1 cellular context compared by ENCODE assay signal in genomic region chr13:60220072-60220471, GRCh38.
TF ChIP-seq lines count a peak whose summit lies in the region.

No MANE protein-coding gene starts in this region.

TF ChIP-seq in K562, 482 proteins besides CTCF, POLR2A, EP300 and RAD21 (continued from another document and continues in another):
- no peak for TF ChIP-seq ZNF12 (CRISPR knock-in tag; IDR thresholded peaks at IDR 0.05)
- no peak for TF ChIP-seq ZC3H8 (IDR thresholded peaks at IDR 0.05)
- TF ChIP-seq ZNF239 (CRISPR knock-in tag; IDR thresholded peaks at IDR 0.05) = no peak
- no peak for TF ChIP-seq TARDBP (IDR thresholded peaks at IDR 0.05)
- no peak for TF ChIP-seq HOXB6 (CRISPR knock-in tag; IDR thresholded peaks at IDR 0.05; ENCODE audit: borderline replicate concordance)
- TF ChIP-seq GATA2 (CRISPR knock-in tag; IDR thresholded peaks at IDR 0.05) = peak; percentile 24; the same call in 1 of the 2 replicates
- no peak for TF ChIP-seq NCOA2 (IDR thresholded peaks at IDR 0.05; ENCODE audit: partially characterized antibody in 2 of 2)
- no peak for TF ChIP-seq SMAD1 (IDR thresholded peaks at IDR 0.05; ENCODE audit: low read depth, low read length, partially characterized antibody)
- no peak for TF ChIP-seq RHOXF2B (CRISPR knock-in tag; conservative IDR thresholded peaks at IDR 0.05)
- no peak for TF ChIP-seq ETV5 (CRISPR knock-in tag; IDR thresholded peaks at IDR 0.05; ENCODE audit: low read depth)
- TF ChIP-seq ZBTB12 (CRISPR knock-in tag; IDR thresholded peaks at IDR 0.05) = no peak
- no peak for TF ChIP-seq DLX4 (CRISPR knock-in tag; IDR thresholded peaks at IDR 0.05)
- TF ChIP-seq GABPB2 (CRISPR knock-in tag; conservative IDR thresholded peaks at IDR 0.05) = no peak
- no peak for TF ChIP-seq TGIF2 (CRISPR knock-in tag; IDR thresholded peaks at IDR 0.05)
- TF ChIP-seq ZNF449 (CRISPR knock-in tag; IDR thresholded peaks at IDR 0.05) = no peak
- TF ChIP-seq ZNF124 (CRISPR knock-in tag; IDR thresholded peaks at IDR 0.05) = no peak
- TF ChIP-seq CBFA2T3 (IDR thresholded peaks at IDR 0.05) = peak; percentile 88
- no peak for TF ChIP-seq KLF1 (tag; IDR thresholded peaks at IDR 0.05)
- no peak for TF ChIP-seq TAF9B (IDR thresholded peaks at IDR 0.05; ENCODE audit: partially characterized antibody)
- TF ChIP-seq TFAP4 (CRISPR knock-in tag; IDR thresholded peaks at IDR 0.05; ENCODE audit: borderline replicate concordance) = no peak
- TF ChIP-seq TCFL5 (CRISPR knock-in tag; conservative IDR thresholded peaks at IDR 0.05) = no peak
- peak; percentile 95 for TF ChIP-seq ARID1B (IDR thresholded peaks at IDR 0.05)
- no peak for TF ChIP-seq ZNF316 (IDR thresholded peaks at IDR 0.05)
- no peak for TF ChIP-seq SP1 (CRISPR knock-in tag; IDR thresholded peaks at IDR 0.05)
- no peak for TF ChIP-seq LARP7 (IDR thresholded peaks at IDR 0.05)
- TF ChIP-seq MCM7 (IDR thresholded peaks at IDR 0.05) = no peak
- no peak for TF ChIP-seq ZNF41 (CRISPR knock-in tag; conservative IDR thresholded peaks at IDR 0.05)
- TF ChIP-seq ELF2 (CRISPR knock-in tag; IDR thresholded peaks at IDR 0.05) = no peak
- TF ChIP-seq RCOR1 (IDR thresholded peaks at IDR 0.05; ENCODE audit: borderline replicate concordance in 1 of 2, low read depth in 2 of 2, low read length in 2 of 2) = peak in 1 of 2 experiments; percentile 91; a peak in 2 of 4 replicates
- no peak for TF ChIP-seq ZNF785 (CRISPR knock-in tag; IDR thresholded peaks at IDR 0.05)
- TF ChIP-seq BRF2 (IDR thresholded peaks at IDR 0.05; ENCODE audit: borderline replicate concordance, insufficient read depth, insufficient read length) = no peak
- TF ChIP-seq CBX3 (IDR thresholded peaks at IDR 0.05; ENCODE audit: borderline replicate concordance in 1 of 2, low read length in 2 of 2) = no peak
- TF ChIP-seq HDAC3 (IDR thresholded peaks at IDR 0.05; ENCODE audit: borderline replicate concordance, partially characterized antibody) = peak; percentile 31
- no peak for TF ChIP-seq ZNF507 (tag; conservative IDR thresholded peaks at IDR 0.05)
- 0 out of 2 replicates have a peak, but pooled peaks have one; percentile 18 for TF ChIP-seq VEZF1 (CRISPR knock-in tag; IDR thresholded peaks at IDR 0.05)
- peak; percentile 62 for TF ChIP-seq PKNOX1 (IDR thresholded peaks at IDR 0.05)
- no peak for TF ChIP-seq ZNF165 (CRISPR knock-in tag; IDR thresholded peaks at IDR 0.05; ENCODE audit: borderline replicate concordance)
- no peak for TF ChIP-seq EGR1 (conservative IDR thresholded peaks at IDR 0.05)
- no peak for TF ChIP-seq NFYB (IDR thresholded peaks at IDR 0.05; ENCODE audit: extremely low read depth, insufficient read length)
- no peak for TF ChIP-seq NUFIP1 (IDR thresholded peaks at IDR 0.05; ENCODE audit: partially characterized antibody)
- no peak for TF ChIP-seq EHMT2 (IDR thresholded peaks at IDR 0.05)
- TF ChIP-seq ZBTB8A (IDR thresholded peaks at IDR 0.05; ENCODE audit: partially characterized antibody) = no peak
- TF ChIP-seq RBM14 (IDR thresholded peaks at IDR 0.05; ENCODE audit: borderline replicate concordance, insufficient read depth, low read depth, low read length) = no peak
- no peak for TF ChIP-seq NFIC (IDR thresholded peaks at IDR 0.05)
- no peak for TF ChIP-seq BRF1 (IDR thresholded peaks at IDR 0.05; ENCODE audit: borderline replicate concordance, extremely low read depth, insufficient read length)
- TF ChIP-seq PHB2 (IDR thresholded peaks at IDR 0.05; ENCODE audit: low read depth) = no peak
- TF ChIP-seq EWSR1 (IDR thresholded peaks at IDR 0.05; ENCODE audit: borderline replicate concordance, low read depth, partially characterized antibody) = no peak
- no peak for TF ChIP-seq ZNF282 (CRISPR knock-in tag; IDR thresholded peaks at IDR 0.05)
- no peak for TF ChIP-seq ZBTB40 (IDR thresholded peaks at IDR 0.05)
- TF ChIP-seq ZBTB40 (CRISPR knock-in tag; IDR thresholded peaks at IDR 0.05) = no peak
- TF ChIP-seq IRF1 (CRISPR knock-in tag; IDR thresholded peaks at IDR 0.05; ENCODE audit: borderline replicate concordance) = no peak
- no peak for TF ChIP-seq PCBP2 (IDR thresholded peaks at IDR 0.05; ENCODE audit: low read depth, low read length, poor library complexity, severe bottlenecking)
- TF ChIP-seq CBX2 (IDR thresholded peaks at IDR 0.05; ENCODE audit: insufficient read depth, low read length, poor library complexity, severe bottlenecking) = no peak
- no peak for TF ChIP-seq ZNF551 (CRISPR knock-in tag; IDR thresholded peaks at IDR 0.05)
- no peak for TF ChIP-seq XRCC3 (IDR thresholded peaks at IDR 0.05)
- TF ChIP-seq CBFB (CRISPR knock-in tag; IDR thresholded peaks at IDR 0.05) = no peak
- no peak for TF ChIP-seq MECOM (CRISPR knock-in tag; IDR thresholded peaks at IDR 0.05)
- peak; percentile 65 for TF ChIP-seq NCOR1 (IDR thresholded peaks at IDR 0.05)
